ENCODE assay signal across 10 cellular contexts in the genomic region with DNA sequence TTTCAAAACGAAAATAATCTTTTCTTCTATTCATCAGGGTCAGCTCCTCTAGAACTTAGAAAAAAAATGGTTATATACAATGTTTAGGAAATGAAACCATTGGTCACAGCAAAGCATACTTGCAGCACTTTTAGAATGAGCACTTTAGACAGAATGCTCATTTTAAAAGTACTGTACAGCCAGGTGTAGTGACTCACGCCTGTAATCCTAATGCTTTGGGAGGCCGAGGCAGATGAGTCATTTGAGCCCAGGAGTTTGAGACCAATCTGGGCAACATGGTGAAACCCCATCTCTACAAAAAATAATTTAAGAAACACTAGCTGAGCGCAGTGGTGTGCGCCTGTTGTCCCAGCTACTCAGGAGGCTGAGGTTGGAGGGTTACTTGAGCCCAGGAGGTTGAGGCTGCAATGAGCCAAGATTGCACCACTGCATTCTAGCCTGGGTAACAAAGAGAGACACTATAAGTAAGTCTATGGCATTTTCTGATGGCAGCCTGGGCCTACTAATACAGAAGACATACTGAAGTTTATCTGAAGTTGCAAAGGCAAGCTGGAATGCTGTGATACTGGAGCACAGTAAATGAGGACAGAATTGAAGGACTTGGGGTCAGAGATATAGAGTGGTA. TPM values are rescaled to one million over a fixed set of nuclear protein-coding genes. Genes with fewer than 3 reads are reported as not detected.
DNase-seq lines count a peak whose midpoint lies in the region; ATAC-seq and TF ChIP-seq lines count a peak whose summit lies in the region.
"Had no signal": no experiment of that assay in that cellular context is flagged by ENCODE, and none has a peak within 500 bp of the region (broad histone marks: within the 10 kb centered on the region; RNA-seq: fewer than 3 reads in every experiment).

No MANE protein-coding gene starts in this region.

- no peak for TF ChIP-seq CTCF in GM06990 (IDR thresholded peaks at IDR 0.05; ENCODE audit: insufficient read depth, low read length, poor library complexity, severe bottlenecking)

- no peaks in the 10 kb centered on the region for H3K27me3 ChIP-seq in GM06990 (replicated peaks; ENCODE audit: control insufficient read depth, insufficient read depth, low read length)

- peak; percentile 82 for ATAC-seq in GM19397 (IDR thresholded peaks at IDR 0.05; ENCODE audit: unreplicated experiment)
- peak; percentile 90 for ATAC-seq in HG03039 (IDR thresholded peaks at IDR 0.05; ENCODE audit: unreplicated experiment)
- ATAC-seq in SK-N-SH treated with all-trans-retinoic acid at 6 μM for 48 hours: peak; percentile 41
- ATAC-seq: naive thymus-derived CD4-positive, alpha-beta T cell had no signal

- H3K4me3 ChIP-seq in GM06990 (replicated peaks; ENCODE audit: low read depth, low read length): no peak overlapping the region

- H3K36me3 ChIP-seq in GM06990 (ENCODE audit: control insufficient read depth, insufficient read depth, low read length): no peaks in the 10 kb centered on the region

- DNase-seq in GM06990 (ENCODE audit: extremely low read depth, insufficient read length) (peak; percentile 63), OCI-M2 (lab: John Stamatoyannopoulos, UW; ENCODE audit: unreplicated experiment) (no peak), NCI-H446 (lab: John Stamatoyannopoulos, UW) (no peak), dermis blood vessel endothelial cell (no peak), GOT3 (lab: John Stamatoyannopoulos, UW) (no peak)
- DNase-seq: naive thymus-derived CD4-positive, alpha-beta T cell; NCI-H2029 treated with DMSO at 0.1 percent for 48 hours had no signal

TF ChIP-seq in SK-N-SH treated with all-trans-retinoic acid at 6 μM for 48 hours, 23 proteins besides CTCF, POLR2A, EP300 and RAD21:
- TF ChIP-seq BACH2 (CRISPR knock-in tag; IDR thresholded peaks at IDR 0.05; ENCODE audit: borderline replicate concordance) (no peak), ZNF565 (CRISPR knock-in tag; conservative IDR thresholded peaks at IDR 0.05; ENCODE audit: low read depth) (no peak), ARNTL (CRISPR knock-in tag; IDR thresholded peaks at IDR 0.05; ENCODE audit: borderline replicate concordance, low read depth) (no peak), PPARA (CRISPR knock-in tag; IDR thresholded peaks at IDR 0.05; ENCODE audit: borderline replicate concordance) (no peak), ZFP30 (CRISPR knock-in tag; IDR thresholded peaks at IDR 0.05) (no peak), ZFP3 (CRISPR knock-in tag; IDR thresholded peaks at IDR 0.05) (no peak), ESRRG (CRISPR knock-in tag; IDR thresholded peaks at IDR 0.05) (no peak), SNAI2 (CRISPR knock-in tag; IDR thresholded peaks at IDR 0.05) (no peak)

RNA-seq across cellular contexts. Expression of gene ZNF326, which starts 48.9 kb away (rescaled TPM):
- 9.3 and 9.9 TPM in 2 replicates for total RNA-seq in dermis blood vessel endothelial cell
